In the genomic region with DNA sequence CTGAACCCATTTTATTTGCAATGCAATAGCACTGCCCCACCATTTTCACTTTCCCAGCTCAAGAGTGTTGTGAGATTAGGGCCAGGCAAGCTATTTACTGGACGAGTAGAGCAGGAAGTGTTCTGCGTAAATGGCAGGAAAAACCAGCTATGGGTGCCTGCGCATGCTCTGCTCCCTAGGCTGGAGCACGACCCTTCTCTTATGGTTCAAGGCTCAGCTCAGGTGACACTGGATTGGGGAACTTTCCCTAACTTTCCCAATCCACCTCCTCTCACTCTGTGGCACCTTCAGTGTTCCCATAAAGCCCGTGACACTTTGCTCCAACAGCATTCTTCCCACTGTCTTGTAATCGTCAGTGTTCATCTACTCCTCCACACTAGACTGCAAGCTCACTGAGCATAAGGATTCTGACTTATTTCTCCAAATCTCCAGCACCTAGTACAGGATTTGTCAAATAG, we compare ENCODE assay signal across 1 cellular context.
TF ChIP-seq lines count a peak whose summit lies in the region.

No MANE protein-coding gene starts in this region.

TF ChIP-seq in K562, 482 proteins besides CTCF, POLR2A, EP300 and RAD21 (continued from another document):
- TF ChIP-seq, protein P1, sequence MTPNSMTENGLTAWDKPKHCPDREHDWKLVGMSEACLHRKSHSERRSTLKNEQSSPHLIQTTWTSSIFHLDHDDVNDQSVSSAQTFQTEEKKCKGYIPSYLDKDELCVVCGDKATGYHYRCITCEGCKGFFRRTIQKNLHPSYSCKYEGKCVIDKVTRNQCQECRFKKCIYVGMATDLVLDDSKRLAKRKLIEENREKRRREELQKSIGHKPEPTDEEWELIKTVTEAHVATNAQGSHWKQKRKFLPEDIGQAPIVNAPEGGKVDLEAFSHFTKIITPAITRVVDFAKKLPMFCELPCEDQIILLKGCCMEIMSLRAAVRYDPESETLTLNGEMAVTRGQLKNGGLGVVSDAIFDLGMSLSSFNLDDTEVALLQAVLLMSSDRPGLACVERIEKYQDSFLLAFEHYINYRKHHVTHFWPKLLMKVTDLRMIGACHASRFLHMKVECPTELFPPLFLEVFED (CRISPR knock-in tag; conservative IDR thresholded peaks at IDR 0.05): peak; percentile 42; the same call in 1 of the 2 replicates
- TF ChIP-seq PHF21A (IDR thresholded peaks at IDR 0.05; ENCODE audit: borderline replicate concordance, low read depth): no peak
- no peak for TF ChIP-seq ATF1 (CRISPR knock-in tag; IDR thresholded peaks at IDR 0.05)
- 0 out of 2 replicates have a peak, but pooled peaks have one; percentile 14 for TF ChIP-seq ATF1 (tag; IDR thresholded peaks at IDR 0.05)
- no peak for TF ChIP-seq ARHGAP35 (IDR thresholded peaks at IDR 0.05; ENCODE audit: partially characterized antibody)
- TF ChIP-seq HOXB6 (CRISPR knock-in tag; IDR thresholded peaks at IDR 0.05; ENCODE audit: borderline replicate concordance): no peak
- no peak for TF ChIP-seq POLR2AphosphoS5 (IDR thresholded peaks at IDR 0.05; ENCODE audit: control insufficient read depth, insufficient read depth, low read depth, low read length)
- no peak for TF ChIP-seq CBFA2T3 (IDR thresholded peaks at IDR 0.05)
- TF ChIP-seq, protein P2, sequence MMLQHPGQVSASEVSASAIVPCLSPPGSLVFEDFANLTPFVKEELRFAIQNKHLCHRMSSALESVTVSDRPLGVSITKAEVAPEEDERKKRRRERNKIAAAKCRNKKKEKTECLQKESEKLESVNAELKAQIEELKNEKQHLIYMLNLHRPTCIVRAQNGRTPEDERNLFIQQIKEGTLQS (IDR thresholded peaks at IDR 0.05): no peak
- TF ChIP-seq, protein P2 (CRISPR knock-in tag; conservative IDR thresholded peaks at IDR 0.05): no peak
- TF ChIP-seq JUND (IDR thresholded peaks at IDR 0.05; ENCODE audit: borderline replicate concordance, low read depth, low read length): 0 out of 2 replicates have a peak, but pooled peaks have one; percentile 18
- no peak; the same call in 2 of the 3 replicates for TF ChIP-seq JUND (tag; IDR thresholded peaks at IDR 0.05; ENCODE audit: borderline replicate concordance, low read depth, low read length)
- TF ChIP-seq HNRNPL (IDR thresholded peaks at IDR 0.05; ENCODE audit: low read depth, low read length): no peak
- no peak for TF ChIP-seq RBM39 (optimal IDR thresholded peaks at IDR 0.05; ENCODE audit: low read depth, low read length)
- TF ChIP-seq CEBPG (CRISPR knock-in tag; IDR thresholded peaks at IDR 0.05): no peak
- no peak for TF ChIP-seq CEBPG (tag; conservative IDR thresholded peaks at IDR 0.05 in 1 of 2, IDR thresholded peaks at IDR 0.05 in 1 of 2)
- peak; percentile 10 for TF ChIP-seq MEIS2 (IDR thresholded peaks at IDR 0.05; ENCODE audit: partially characterized antibody)
- TF ChIP-seq MYNN (IDR thresholded peaks at IDR 0.05): no peak
- TF ChIP-seq MYNN (CRISPR knock-in tag; IDR thresholded peaks at IDR 0.05): no peak
- TF ChIP-seq XRCC3 (IDR thresholded peaks at IDR 0.05): no peak
- TF ChIP-seq ZNF699 (CRISPR knock-in tag; IDR thresholded peaks at IDR 0.05; ENCODE audit: insufficient replicate concordance): no peak
- TF ChIP-seq RHOXF2B (CRISPR knock-in tag; conservative IDR thresholded peaks at IDR 0.05): 0 out of 2 replicates have a peak, but pooled peaks have one; percentile 56
- TF ChIP-seq LEF1 (IDR thresholded peaks at IDR 0.05): no peak
- TF ChIP-seq SMAD1 (IDR thresholded peaks at IDR 0.05; ENCODE audit: low read depth, low read length, partially characterized antibody): no peak
- TF ChIP-seq SIX5 (IDR thresholded peaks at IDR 0.05; ENCODE audit: borderline replicate concordance in 1 of 2, insufficient read depth in 1 of 2, low read depth in 1 of 2, low read length in 2 of 2): no peak
- TF ChIP-seq RBFOX2 (IDR thresholded peaks at IDR 0.05; ENCODE audit: low read depth, low read length): no peak
- no peak for TF ChIP-seq TFAM (CRISPR knock-in tag; conservative IDR thresholded peaks at IDR 0.05)
- TF ChIP-seq HMGN3 (IDR thresholded peaks at IDR 0.05; ENCODE audit: borderline replicate concordance, extremely low read depth, insufficient read length, low read depth, low read length): no peak
- TF ChIP-seq, protein P3, sequence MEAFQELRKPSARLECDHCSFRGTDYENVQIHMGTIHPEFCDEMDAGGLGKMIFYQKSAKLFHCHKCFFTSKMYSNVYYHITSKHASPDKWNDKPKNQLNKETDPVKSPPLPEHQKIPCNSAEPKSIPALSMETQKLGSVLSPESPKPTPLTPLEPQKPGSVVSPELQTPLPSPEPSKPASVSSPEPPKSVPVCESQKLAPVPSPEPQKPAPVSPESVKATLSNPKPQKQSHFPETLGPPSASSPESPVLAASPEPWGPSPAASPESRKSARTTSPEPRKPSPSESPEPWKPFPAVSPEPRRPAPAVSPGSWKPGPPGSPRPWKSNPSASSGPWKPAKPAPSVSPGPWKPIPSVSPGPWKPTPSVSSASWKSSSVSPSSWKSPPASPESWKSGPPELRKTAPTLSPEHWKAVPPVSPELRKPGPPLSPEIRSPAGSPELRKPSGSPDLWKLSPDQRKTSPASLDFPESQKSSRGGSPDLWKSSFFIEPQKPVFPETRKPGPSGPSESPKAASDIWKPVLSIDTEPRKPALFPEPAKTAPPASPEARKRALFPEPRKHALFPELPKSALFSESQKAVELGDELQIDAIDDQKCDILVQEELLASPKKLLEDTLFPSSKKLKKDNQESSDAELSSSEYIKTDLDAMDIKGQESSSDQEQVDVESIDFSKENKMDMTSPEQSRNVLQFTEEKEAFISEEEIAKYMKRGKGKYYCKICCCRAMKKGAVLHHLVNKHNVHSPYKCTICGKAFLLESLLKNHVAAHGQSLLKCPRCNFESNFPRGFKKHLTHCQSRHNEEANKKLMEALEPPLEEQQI (IDR thresholded peaks at IDR 0.05): no peak
- TF ChIP-seq ZNF696 (CRISPR knock-in tag; conservative IDR thresholded peaks at IDR 0.05): no peak
- no peak for TF ChIP-seq ZNF408 (CRISPR knock-in tag; IDR thresholded peaks at IDR 0.05; ENCODE audit: low read depth)
- TF ChIP-seq ZBTB17 (CRISPR knock-in tag; IDR thresholded peaks at IDR 0.05): peak; percentile 72
- TF ChIP-seq KLF13 (tag; IDR thresholded peaks at IDR 0.05; ENCODE audit: borderline replicate concordance, low read depth): peak; percentile 63; the same call in 1 of the 2 replicates
- no peak for TF ChIP-seq SAFB (IDR thresholded peaks at IDR 0.05; ENCODE audit: borderline replicate concordance, low read depth, low read length)
- no peak for TF ChIP-seq KLF6 (CRISPR knock-in tag; IDR thresholded peaks at IDR 0.05; ENCODE audit: borderline replicate concordance)
- no peak for TF ChIP-seq TAF9B (IDR thresholded peaks at IDR 0.05; ENCODE audit: partially characterized antibody)
- TF ChIP-seq, protein P4, sequence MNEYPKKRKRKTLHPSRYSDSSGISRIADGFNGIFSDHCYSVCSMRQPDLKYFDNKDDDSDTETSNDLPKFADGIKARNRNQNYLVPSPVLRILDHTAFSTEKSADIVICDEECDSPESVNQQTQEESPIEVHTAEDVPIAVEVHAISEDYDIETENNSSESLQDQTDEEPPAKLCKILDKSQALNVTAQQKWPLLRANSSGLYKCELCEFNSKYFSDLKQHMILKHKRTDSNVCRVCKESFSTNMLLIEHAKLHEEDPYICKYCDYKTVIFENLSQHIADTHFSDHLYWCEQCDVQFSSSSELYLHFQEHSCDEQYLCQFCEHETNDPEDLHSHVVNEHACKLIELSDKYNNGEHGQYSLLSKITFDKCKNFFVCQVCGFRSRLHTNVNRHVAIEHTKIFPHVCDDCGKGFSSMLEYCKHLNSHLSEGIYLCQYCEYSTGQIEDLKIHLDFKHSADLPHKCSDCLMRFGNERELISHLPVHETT (CRISPR knock-in tag; conservative IDR thresholded peaks at IDR 0.05 in 1 of 2, IDR thresholded peaks at IDR 0.05 in 1 of 2): peak in 1 of 2 experiments; percentile 74; a peak in 2 of 4 replicates
- TF ChIP-seq CTBP1 (IDR thresholded peaks at IDR 0.05; ENCODE audit: borderline replicate concordance): peak; percentile 26; the same call in 1 of the 2 replicates
- no peak for TF ChIP-seq MCM7 (IDR thresholded peaks at IDR 0.05)
- TF ChIP-seq SAP30 (IDR thresholded peaks at IDR 0.05; ENCODE audit: borderline replicate concordance, insufficient read depth, low read depth, low read length, poor library complexity, severe bottlenecking): no peak
- TF ChIP-seq SP2 (IDR thresholded peaks at IDR 0.05; ENCODE audit: extremely low read depth, low read depth, low read length, poor library complexity, severe bottlenecking): no peak
- TF ChIP-seq SMARCA5 (IDR thresholded peaks at IDR 0.05): no peak
- TF ChIP-seq, protein P5, sequence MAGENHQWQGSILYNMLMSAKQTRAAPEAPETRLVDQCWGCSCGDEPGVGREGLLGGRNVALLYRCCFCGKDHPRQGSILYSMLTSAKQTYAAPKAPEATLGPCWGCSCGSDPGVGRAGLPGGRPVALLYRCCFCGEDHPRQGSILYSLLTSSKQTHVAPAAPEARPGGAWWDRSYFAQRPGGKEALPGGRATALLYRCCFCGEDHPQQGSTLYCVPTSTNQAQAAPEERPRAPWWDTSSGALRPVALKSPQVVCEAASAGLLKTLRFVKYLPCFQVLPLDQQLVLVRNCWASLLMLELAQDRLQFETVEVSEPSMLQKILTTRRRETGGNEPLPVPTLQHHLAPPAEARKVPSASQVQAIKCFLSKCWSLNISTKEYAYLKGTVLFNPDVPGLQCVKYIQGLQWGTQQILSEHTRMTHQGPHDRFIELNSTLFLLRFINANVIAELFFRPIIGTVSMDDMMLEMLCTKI (IDR thresholded peaks at IDR 0.05; ENCODE audit: partially characterized antibody): no peak
- TF ChIP-seq, protein P6, sequence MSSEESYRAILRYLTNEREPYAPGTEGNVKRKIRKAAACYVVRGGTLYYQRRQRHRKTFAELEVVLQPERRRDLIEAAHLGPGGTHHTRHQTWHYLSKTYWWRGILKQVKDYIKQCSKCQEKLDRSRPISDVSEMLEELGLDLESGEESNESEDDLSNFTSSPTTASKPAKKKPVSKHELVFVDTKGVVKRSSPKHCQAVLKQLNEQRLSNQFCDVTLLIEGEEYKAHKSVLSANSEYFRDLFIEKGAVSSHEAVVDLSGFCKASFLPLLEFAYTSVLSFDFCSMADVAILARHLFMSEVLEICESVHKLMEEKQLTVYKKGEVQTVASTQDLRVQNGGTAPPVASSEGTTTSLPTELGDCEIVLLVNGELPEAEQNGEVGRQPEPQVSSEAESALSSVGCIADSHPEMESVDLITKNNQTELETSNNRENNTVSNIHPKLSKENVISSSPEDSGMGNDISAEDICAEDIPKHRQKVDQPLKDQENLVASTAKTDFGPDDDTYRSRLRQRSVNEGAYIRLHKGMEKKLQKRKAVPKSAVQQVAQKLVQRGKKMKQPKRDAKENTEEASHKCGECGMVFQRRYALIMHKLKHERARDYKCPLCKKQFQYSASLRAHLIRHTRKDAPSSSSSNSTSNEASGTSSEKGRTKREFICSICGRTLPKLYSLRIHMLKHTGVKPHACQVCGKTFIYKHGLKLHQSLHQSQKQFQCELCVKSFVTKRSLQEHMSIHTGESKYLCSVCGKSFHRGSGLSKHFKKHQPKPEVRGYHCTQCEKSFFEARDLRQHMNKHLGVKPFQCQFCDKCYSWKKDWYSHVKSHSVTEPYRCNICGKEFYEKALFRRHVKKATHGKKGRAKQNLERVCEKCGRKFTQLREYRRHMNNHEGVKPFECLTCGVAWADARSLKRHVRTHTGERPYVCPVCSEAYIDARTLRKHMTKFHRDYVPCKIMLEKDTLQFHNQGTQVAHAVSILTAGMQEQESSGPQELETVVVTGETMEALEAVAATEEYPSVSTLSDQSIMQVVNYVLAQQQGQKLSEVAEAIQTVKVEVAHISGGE (CRISPR knock-in tag; IDR thresholded peaks at IDR 0.05): no peak
- TF ChIP-seq FUS (optimal IDR thresholded peaks at IDR 0.05; ENCODE audit: low read depth, low read length): no peak
- TF ChIP-seq ZNF75A (CRISPR knock-in tag; IDR thresholded peaks at IDR 0.05): no peak; the same call in 1 of the 2 replicates
- peak in 1 of 2 experiments; percentile 21; a peak in 1 of 4 replicates for TF ChIP-seq FOXA3 (CRISPR knock-in tag; conservative IDR thresholded peaks at IDR 0.05 in 1 of 2, IDR thresholded peaks at IDR 0.05 in 1 of 2)
- TF ChIP-seq ERF (CRISPR knock-in tag; IDR thresholded peaks at IDR 0.05): peak; percentile 48; the same call in 1 of the 2 replicates
